ENCODE assay signal across 1 cellular context in the genomic region with DNA sequence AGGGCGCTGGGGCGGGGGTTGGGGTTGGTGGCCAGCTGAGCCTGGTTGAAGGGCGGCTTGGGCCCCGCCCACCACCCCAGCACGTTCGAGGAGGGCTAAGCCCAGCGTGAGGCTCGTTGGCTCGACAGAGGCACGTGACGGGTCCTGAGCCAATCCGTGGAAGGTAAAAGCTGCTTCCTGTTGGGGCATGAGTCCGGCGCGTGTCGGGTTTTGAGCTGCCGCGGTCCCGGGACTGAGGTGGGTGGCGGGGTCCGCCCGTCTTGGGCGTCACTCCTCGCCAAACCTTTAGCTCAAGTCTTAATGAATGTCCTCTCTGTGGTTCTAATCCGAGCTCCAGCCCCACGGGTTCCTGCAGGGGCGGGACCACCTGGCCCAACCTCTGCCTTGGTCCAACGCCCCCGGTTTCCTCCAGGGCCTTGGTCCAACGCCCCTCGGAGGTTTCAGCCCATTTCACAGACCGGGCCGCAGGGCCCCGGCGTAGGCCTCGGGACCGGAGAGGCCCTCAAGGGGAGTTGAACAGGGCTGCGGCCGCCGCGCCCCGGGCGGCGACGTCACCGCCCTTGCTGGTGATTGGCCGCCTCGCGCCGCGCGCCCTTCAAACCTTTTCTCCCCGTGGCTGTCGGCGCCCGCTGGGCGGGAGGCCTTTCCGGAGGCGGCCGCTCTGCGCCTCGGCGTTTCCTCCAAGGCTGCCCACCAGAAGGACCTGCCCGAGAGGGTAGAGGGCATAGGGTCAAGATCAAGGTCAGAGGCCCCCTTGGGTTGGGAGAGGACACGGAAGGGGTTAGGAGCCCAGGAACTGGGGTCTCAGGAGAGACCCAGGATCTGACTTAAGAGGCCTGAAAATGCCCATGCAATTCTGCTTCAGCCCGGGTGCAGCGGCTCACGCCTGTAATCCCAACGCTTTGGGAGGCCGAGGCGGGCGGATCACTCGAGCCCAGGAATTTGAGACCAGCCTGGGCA.
TF ChIP-seq lines count a peak whose summit lies in the region.

A gene with protein sequence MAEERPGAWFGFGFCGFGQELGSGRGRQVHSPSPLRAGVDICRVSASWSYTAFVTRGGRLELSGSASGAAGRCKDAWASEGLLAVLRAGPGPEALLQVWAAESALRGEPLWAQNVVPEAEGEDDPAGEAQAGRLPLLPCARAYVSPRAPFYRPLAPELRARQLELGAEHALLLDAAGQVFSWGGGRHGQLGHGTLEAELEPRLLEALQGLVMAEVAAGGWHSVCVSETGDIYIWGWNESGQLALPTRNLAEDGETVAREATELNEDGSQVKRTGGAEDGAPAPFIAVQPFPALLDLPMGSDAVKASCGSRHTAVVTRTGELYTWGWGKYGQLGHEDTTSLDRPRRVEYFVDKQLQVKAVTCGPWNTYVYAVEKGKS (plus strand): TSS at position 173 of the 960 bp plus-strand sequence. CDS start 1,851 bp downstream, outside the sequence.

TF ChIP-seq in WTC11, 78 proteins besides CTCF, POLR2A, EP300 and RAD21 (continued from another document):
- TF ChIP-seq CDX4 (CRISPR knock-in tag; IDR thresholded peaks at IDR 0.05; ENCODE audit: borderline replicate concordance) = no peak
- peak; percentile 93 for TF ChIP-seq MAX (CRISPR knock-in tag; IDR thresholded peaks at IDR 0.05)
- peak; percentile 94 for TF ChIP-seq E2F4 (CRISPR knock-in tag; IDR thresholded peaks at IDR 0.05; ENCODE audit: borderline replicate concordance, low read depth)
- TF ChIP-seq NFE2L1 (CRISPR knock-in tag; IDR thresholded peaks at IDR 0.05) = peak; percentile 54; the same call in 1 of the 2 replicates
- TF ChIP-seq NFATC4 (CRISPR knock-in tag; IDR thresholded peaks at IDR 0.05) = no peak
- TF ChIP-seq ZNF263 (CRISPR knock-in tag; IDR thresholded peaks at IDR 0.05; ENCODE audit: low read depth) = no peak
- peak; percentile 90; the same call in 1 of the 2 replicates for TF ChIP-seq FOXP1 (CRISPR knock-in tag; IDR thresholded peaks at IDR 0.05; ENCODE audit: borderline replicate concordance)
TF ChIP-seq in WTC11: peak in this region for 32.
